In the genomic region with DNA sequence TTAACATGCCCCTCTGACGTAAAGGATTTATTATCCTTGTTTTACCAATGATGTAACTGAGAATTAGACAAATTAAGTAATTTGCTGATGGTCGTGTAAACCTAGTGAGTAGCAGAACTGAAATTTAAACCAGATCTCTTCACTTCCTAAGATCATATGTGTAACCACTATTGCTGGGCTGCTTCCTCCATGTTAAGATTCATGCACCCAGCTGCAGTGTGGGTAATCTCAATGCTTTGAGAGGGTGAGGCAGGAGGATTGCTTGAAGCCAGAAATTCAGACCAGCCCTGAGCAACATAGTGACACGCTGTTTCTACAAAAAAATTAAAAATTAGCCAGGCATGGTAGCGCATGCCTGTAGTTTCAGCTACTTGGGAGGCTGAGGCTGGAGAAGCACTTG, we compare ENCODE assay signal across 15 cellular contexts.
DNase-seq lines count a peak whose midpoint lies in the region; ATAC-seq and TF ChIP-seq lines count a peak whose summit lies in the region.
"Had no signal": no experiment of that assay in that cellular context is flagged by ENCODE, and none has a peak within 500 bp of the region (broad histone marks: within the 10 kb centered on the region; RNA-seq: fewer than 3 reads in every experiment).

No MANE protein-coding gene starts in this region.

- no peak overlapping the region for H2AFZ ChIP-seq in OCI-LY1 (ENCODE audit: low read length)

- H3K27me3 ChIP-seq in OCI-LY1 (ENCODE audit: insufficient read depth, low read length) (no peaks in the 10 kb centered on the region), transverse colon (no peaks in the 10 kb centered on the region)
- H3K27me3 ChIP-seq: colonic mucosa had no signal

- WGBS in transverse colon (ENCODE audit: low coverage in 1 of 2), 2 donors, result 86 to 88% methylated on average over 4 of the region's 4 CpGs

- in situ Hi-C loops in transverse colon (cut with MboI; ENCODE audit: low pct_ligation_motif_present in 1 of 4, low pct_unique_long_range_greater_than_20kb in 1 of 4, low sequenced_read_pairs in 3 of 4), result no loop called here

- DNase-seq in GM10266 (ENCODE audit: extremely low spot score), result peak; percentile 6
- DNase-seq in foreskin melanocyte, result no peak
- DNase-seq in 8988T, result no peak
- DNase-seq in LoVo (ENCODE audit: low spot score), result no peak
- no peak for DNase-seq in transverse colon
- DNase-seq: activated CD8-positive, alpha-beta memory T cell treated with anti-CD3 and anti-CD28 coated beads, Interleukin-2, amount 10 ng/mL, durations not matched to agents 7 days and 5 days; colonic mucosa; glutamatergic neuron; immature natural killer cell; NCI-H1048; retina; T-helper 17 cell had no signal

- H3K9me3 ChIP-seq in OCI-LY1 (ENCODE audit: low read length) (no peaks in the 10 kb centered on the region), transverse colon (no peaks in the 10 kb centered on the region)
- H3K9me3 ChIP-seq: colonic mucosa had no signal

- no peak for TF ChIP-seq POLR2A in transverse colon (IDR thresholded peaks at IDR 0.05)

- H3F3A ChIP-seq in OCI-LY1 (ENCODE audit: insufficient read depth, low read length), result no peaks in the 10 kb centered on the region

- no peak overlapping the region for H3K4me3 ChIP-seq in OCI-LY1 (ENCODE audit: low read depth, low read length, poor library complexity, severe bottlenecking)
- H3K4me3 ChIP-seq in transverse colon, result no peak overlapping the region
- H3K4me3 ChIP-seq: colonic mucosa had no signal

- no peak overlapping the region for H3K9ac ChIP-seq in OCI-LY1 (ENCODE audit: low read length)

- H3K4me2 ChIP-seq in OCI-LY1 (ENCODE audit: low read length), result peak overlapping the region; percentile 59; the same call in 1 of the 2 replicates

- no peak for TF ChIP-seq CTCF in GM10266 (IDR thresholded peaks at IDR 0.05; ENCODE audit: control insufficient read depth, insufficient read depth, low read depth, missing control alignments)
- TF ChIP-seq CTCF in OCI-LY1 (IDR thresholded peaks at IDR 0.05; ENCODE audit: low read length), result no peak
- TF ChIP-seq CTCF in transverse colon (IDR thresholded peaks at IDR 0.05), result no peak

- intact Hi-C loops in transverse colon (cut with DNase I; ENCODE audit: low total_unique reads), result no loop called here

- ATAC-seq in GM18907 (IDR thresholded peaks at IDR 0.05; ENCODE audit: unreplicated experiment) (peak; percentile 48), HG02678 (IDR thresholded peaks at IDR 0.05; ENCODE audit: unreplicated experiment) (peak; percentile 36)
- ATAC-seq: activated CD8-positive, alpha-beta memory T cell treated with anti-CD3 and anti-CD28 coated beads, Interleukin-2, amount 10 ng/mL, durations not matched to agents 7 days and 5 days; T-helper 17 cell had no signal

- no peaks in the 10 kb centered on the region for H3K9me2 ChIP-seq in OCI-LY1 (ENCODE audit: low read depth, low read length)

- no peak for TF ChIP-seq EP300 in transverse colon (IDR thresholded peaks at IDR 0.05; ENCODE audit: low read depth)

- H3K4me1 ChIP-seq in OCI-LY1 (ENCODE audit: insufficient read depth, low read length, severe bottlenecking) (peaks cover 50% of the 10 kb centered on the region), transverse colon (no peaks in the 10 kb centered on the region)
- H3K4me1 ChIP-seq: colonic mucosa had no signal

- H3K36me3 ChIP-seq in OCI-LY1 (ENCODE audit: insufficient read depth, low read length), result no peaks in the 10 kb centered on the region
- H3K36me3 ChIP-seq in transverse colon, result no peaks in the 10 kb centered on the region
- H3K36me3 ChIP-seq: colonic mucosa had no signal

- H4K20me1 ChIP-seq in OCI-LY1 (ENCODE audit: insufficient read depth, low read length), result no peaks in the 10 kb centered on the region

- peak overlapping the region; percentile 87 for H3K27ac ChIP-seq in OCI-LY1 (ENCODE audit: low read depth, low read length, poor library complexity, severe bottlenecking)
- no peak overlapping the region for H3K27ac ChIP-seq in transverse colon
- H3K27ac ChIP-seq: colonic mucosa had no signal

- no peaks in the 10 kb centered on the region for H3K79me2 ChIP-seq in OCI-LY1 (ENCODE audit: insufficient read depth, low read length)
